ENCODE assay signal across 17 cellular contexts in the genomic region with DNA sequence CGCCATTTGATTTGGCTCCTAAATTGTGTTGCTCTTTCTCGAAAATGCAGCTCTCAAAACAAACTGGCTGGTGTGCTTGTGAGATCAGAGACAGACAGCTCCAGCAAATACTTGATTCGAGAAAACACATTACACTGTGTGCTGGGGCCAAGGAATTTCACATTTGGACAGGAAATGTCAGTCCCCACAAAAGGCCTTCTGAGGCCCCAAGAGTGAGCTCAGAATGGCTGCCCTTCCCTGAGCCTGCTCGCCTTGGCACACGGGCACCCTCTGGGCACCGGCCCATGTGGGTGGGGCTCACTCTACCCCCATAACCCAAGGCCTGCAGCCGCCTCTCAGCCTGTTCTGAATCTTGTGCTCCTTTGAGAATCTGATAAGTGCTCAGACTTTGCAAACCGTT. TPM values are rescaled to one million over a fixed set of nuclear protein-coding genes. Genes with fewer than 3 reads are reported as not detected.
DNase-seq lines count a peak whose midpoint lies in the region; ATAC-seq and TF ChIP-seq lines count a peak whose summit lies in the region.
"Had no signal": no experiment of that assay in that cellular context is flagged by ENCODE, and none has a peak within 500 bp of the region (broad histone marks: within the 10 kb centered on the region; RNA-seq: fewer than 3 reads in every experiment).

No MANE protein-coding gene starts in this region.

- peaks cover 26% of the 10 kb centered on the region for H3K4me1 Mint-ChIP-seq in HFFc6 (ENCODE audit: low read depth)
- no peaks in the 10 kb centered on the region for H3K4me1 Mint-ChIP-seq in activated naive CD4-positive, alpha-beta T cell treated with anti-CD3 and anti-CD28 coated beads, Interleukin-2, amount 10 ng/mL, durations not matched to agents 7 days and 5 days
- H3K4me1 Mint-ChIP-seq: neural crest cell had no signal

- H3K27ac ChIP-seq in layer of hippocampus (ENCODE audit: low read depth, low read length) = peak overlapping the region; percentile 91
- H3K27ac ChIP-seq in substantia nigra (ENCODE audit: low read depth, low read length, poor library complexity, severe bottlenecking) = peak overlapping the region; percentile 65

- no peaks in the 10 kb centered on the region for H3K27me3 ChIP-seq in layer of hippocampus (ENCODE audit: control insufficient read depth, insufficient read depth, low read length)

- no peaks in the 10 kb centered on the region for H3K9me3 Mint-ChIP-seq in HFFc6
- no peaks in the 10 kb centered on the region for H3K9me3 Mint-ChIP-seq in activated naive CD4-positive, alpha-beta T cell treated with anti-CD3 and anti-CD28 coated beads, Interleukin-2, amount 10 ng/mL, durations not matched to agents 7 days and 5 days
- H3K9me3 Mint-ChIP-seq: neural crest cell; T-helper 1 cell treated with Interleukin-12 subunit alpha and Interleukin-12 subunit beta and Interleukin-4 antibody, amounts not matched to agents 30 μg/mL and 1 μg/mL, for 36 hours had no signal

- no peaks in the 10 kb centered on the region for H3K36me3 Mint-ChIP-seq in HFFc6 (ENCODE audit: low read depth)
- no peaks in the 10 kb centered on the region for H3K36me3 Mint-ChIP-seq in activated naive CD4-positive, alpha-beta T cell treated with anti-CD3 and anti-CD28 coated beads, Interleukin-2, amount 10 ng/mL, durations not matched to agents 7 days and 5 days

- CTCF ChIA-PET in activated naive CD4-positive, alpha-beta T cell treated with anti-CD3 and anti-CD28 coated beads, Interleukin-2, amount 10 ng/mL, durations not matched to agents 7 days and 5 days (lab: Charles Lee) = interaction anchor here (1.1 kb wide), 1 partner anchor 9 kb away, joined by 3 read pairs; no protein-coding TSS in a partner anchor

- H3K27me3 Mint-ChIP-seq in HFFc6 (ENCODE audit: insufficient read depth) = peaks cover 2% of the 10 kb centered on the region; the same call in 1 of the 2 replicates
- H3K27me3 Mint-ChIP-seq in activated naive CD4-positive, alpha-beta T cell treated with anti-CD3 and anti-CD28 coated beads, Interleukin-2, amount 10 ng/mL, durations not matched to agents 7 days and 5 days = peaks cover 36% of the 10 kb centered on the region

- ATAC-seq in HG02885 (IDR thresholded peaks at IDR 0.05; ENCODE audit: poor library complexity, unreplicated experiment) = no peak
- ATAC-seq: HCT116 had no signal

- no peak for DNase-seq in HFFc6
- DNase-seq in fibroblast of gingiva (ENCODE audit: low read depth) = peak; percentile 13
- peak in 46 of 49 donors; percentile 18 to 86 (median 64) for DNase-seq in substantia nigra (lab: John Stamatoyannopoulos, UW)
- no peak for DNase-seq in activated naive CD4-positive, alpha-beta T cell treated with anti-CD3 and anti-CD28 coated beads, Interleukin-2, amount 10 ng/mL, durations not matched to agents 7 days and 5 days
- no peak for DNase-seq in activated CD4-positive, CD25-positive, alpha-beta regulatory T cell treated with anti-CD3 and anti-CD28 coated beads, Interleukin-2, amount 50 U/mL, for 72 hours
- no peak for DNase-seq in HT-29 (ENCODE audit: low spot score)
- DNase-seq: AML-193; cerebellar nuclear complex; NCI-H1048; NCI-H345; OCI-M1; stimulated activated CD8-positive, alpha-beta memory T cell treated with anti-CD3 and anti-CD28 coated beads, Interleukin-4, amount 100 ng/mL, for 48 hours had no signal

- peak overlapping the region; percentile 3; the same call in 1 of the 2 replicates for H3K27ac Mint-ChIP-seq in HFFc6
- H3K27ac Mint-ChIP-seq in activated naive CD4-positive, alpha-beta T cell treated with anti-CD3 and anti-CD28 coated beads, Interleukin-2, amount 10 ng/mL, durations not matched to agents 7 days and 5 days = no peak overlapping the region
- H3K27ac Mint-ChIP-seq: T-helper 1 cell treated with Interleukin-12 subunit alpha and Interleukin-12 subunit beta and Interleukin-4 antibody, amounts not matched to agents 30 μg/mL and 1 μg/mL, for 36 hours had no signal

- no peak overlapping the region for H3K4me3 Mint-ChIP-seq in HFFc6
- H3K4me3 Mint-ChIP-seq in activated naive CD4-positive, alpha-beta T cell treated with anti-CD3 and anti-CD28 coated beads, Interleukin-2, amount 10 ng/mL, durations not matched to agents 7 days and 5 days = no peak overlapping the region
- H3K4me3 Mint-ChIP-seq: neural crest cell; T-helper 1 cell treated with Interleukin-12 subunit alpha and Interleukin-12 subunit beta and Interleukin-4 antibody, amounts not matched to agents 30 μg/mL and 1 μg/mL, for 36 hours had no signal

- TF ChIP-seq CTCF in HFFc6 (IDR thresholded peaks at IDR 0.05) = no peak

RNA-seq across cellular contexts. Expression of a gene that starts 13.9 kb away (rescaled TPM):
- 10 to 100 TPM; 16.6 to 19.4 (median 17.7) TPM for total RNA-seq in HFFc6 (2021; fragmentation: NEBNext Ultra II Directional; extraction: Animal tissue kit (Norgen Biotek cat#: 25700))
- 0.18 and 0.92 TPM in 2 replicates for total RNA-seq in HT-29 (2014; rRNA removed; shearing (Covaris generic))

Comparison
In these comparisons a context has a peak if more than half of its experiments do, and no peak if none do; other contexts are left out.
1. DNase-seq: peak in fibroblast of gingiva (single experiment) and substantia nigra (46 of 49); none in HFFc6 (single experiment), activated naive CD4-positive, alpha-beta T cell treated with anti-CD3 and anti-CD28 coated beads, Interleukin-2, amount 10 ng/mL, durations not matched to agents 7 days and 5 days (single experiment), activated CD4-positive, CD25-positive, alpha-beta regulatory T cell treated with anti-CD3 and anti-CD28 coated beads, Interleukin-2, amount 50 U/mL, for 72 hours (single experiment) and HT-29 (single experiment).